In the genomic region with DNA sequence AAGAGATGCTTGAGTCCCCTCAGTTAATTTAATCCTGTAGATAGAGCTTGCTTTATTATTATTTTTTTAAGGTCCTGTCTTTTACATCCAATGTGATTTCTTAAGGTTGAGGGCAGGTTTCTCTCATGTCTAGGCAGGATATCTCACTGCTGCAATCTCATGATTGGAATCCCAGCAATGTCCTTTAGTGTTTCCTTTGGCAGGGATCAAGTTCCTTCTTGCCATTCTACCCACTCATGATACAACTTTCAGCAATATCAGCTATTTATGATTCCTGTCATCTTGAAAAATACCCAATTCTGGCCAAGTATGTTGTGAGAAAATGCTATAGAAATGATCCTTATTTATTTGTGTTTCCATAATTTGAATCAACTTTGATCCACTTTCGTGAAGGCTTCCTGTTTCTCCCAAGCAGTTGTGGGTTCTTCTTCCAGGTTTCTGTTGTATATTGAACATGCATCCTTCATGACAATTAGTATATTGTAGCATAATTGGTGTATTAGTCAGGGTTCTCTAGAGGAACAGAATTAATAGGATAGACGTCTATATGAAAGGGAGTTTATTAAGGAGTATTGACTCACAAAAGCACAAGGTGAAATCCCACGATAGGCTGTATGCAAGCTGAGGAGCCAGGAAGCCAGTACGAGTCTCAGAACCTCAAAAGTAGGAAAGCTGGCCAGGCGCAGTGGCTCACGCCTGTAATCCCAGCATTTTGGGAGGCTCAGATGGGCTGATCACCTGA, we compare ENCODE assay signal across 23 cellular contexts. TPM values are rescaled to one million over a fixed set of nuclear protein-coding genes. Genes with fewer than 3 reads are reported as not detected.
DNase-seq lines count a peak whose midpoint lies in the region; ATAC-seq, FAIRE-seq and TF ChIP-seq lines count a peak whose summit lies in the region.
"Had no signal": no experiment of that assay in that cellular context is flagged by ENCODE, and none has a peak within 500 bp of the region (broad histone marks: within the 10 kb centered on the region; RNA-seq: fewer than 3 reads in every experiment).

No MANE protein-coding gene starts in this region.

- TF ChIP-seq CTCF in bronchial epithelial cell (IDR thresholded peaks at IDR 0.05; ENCODE audit: insufficient read depth, low read length, severe bottlenecking) (no peak), foreskin keratinocyte (conservative IDR thresholded peaks at IDR 0.05) (no peak), esophagus muscularis mucosa (IDR thresholded peaks at IDR 0.05) (no peak)

- H3K4me2 ChIP-seq in neuronal stem cell (ENCODE audit: insufficient read depth, low read length, poor library complexity, severe bottlenecking) = no peak overlapping the region

- H2BK12ac ChIP-seq in neuronal stem cell (ENCODE audit: low read length) = no peak overlapping the region

- no peak for TF ChIP-seq EP300 in esophagus muscularis mucosa (IDR thresholded peaks at IDR 0.05)

- no peaks in the 10 kb centered on the region for H3K79me1 ChIP-seq in neuronal stem cell (ENCODE audit: low read depth, low read length)

- no peak overlapping the region for H3K9ac ChIP-seq in neuronal stem cell (ENCODE audit: low read depth, low read length, poor library complexity)

- H3K27ac ChIP-seq in ACC112 (ENCODE audit: low read depth, low read length) (peak overlapping the region; percentile 57), foreskin keratinocyte (peak overlapping the region; percentile 50), esophagus muscularis mucosa (replicated peaks in 1 of 4) (no peak overlapping the region), neuronal stem cell (replicated peaks; ENCODE audit: low read length) (no peak overlapping the region)
- H3K27ac ChIP-seq: upper lobe of right lung, WERI-Rb-1 had no signal

- H3K79me2 ChIP-seq in ACC112 (ENCODE audit: control insufficient read depth, insufficient read depth, low read length, unreplicated experiment) = no peaks in the 10 kb centered on the region

- peak; percentile 50 for DNase-seq in HTR-8/SVneo (ENCODE audit: insufficient read length, low spot score)
- peak; percentile 98 for DNase-seq in bronchial epithelial cell (ENCODE audit: low read depth)
- DNase-seq in foreskin keratinocyte = peak; percentile 95 to 98
- no peak for DNase-seq in esophagus muscularis mucosa (ENCODE audit: extremely low spot score)
- DNase-seq in neuronal stem cell (ENCODE audit: low spot score) = no peak
- DNase-seq: activated CD4-positive, alpha-beta memory T cell treated with anti-CD3 and anti-CD28 coated beads, Interleukin-2, amount 10 ng/mL, durations not matched to agents 7 days and 5 days; activated T-cell treated with anti-CD3 and anti-CD28 coated beads, Interleukin-2, amount 50 U/mL, for 4 hours; caudate nucleus; CD4-positive, alpha-beta memory T cell; endodermal cell; head of caudate nucleus; Karpas-422; natural killer cell; NCI-H1694; NCI-H446; upper lobe of right lung; WERI-Rb-1 had no signal

- no peak overlapping the region for H3K18ac ChIP-seq in neuronal stem cell (ENCODE audit: low read length)

- no peak overlapping the region for H4K8ac ChIP-seq in neuronal stem cell (ENCODE audit: low read depth, low read length)

- H3K4ac ChIP-seq in neuronal stem cell (ENCODE audit: low read length) = no peak overlapping the region

- H3K36me3 ChIP-seq in ACC112 (ENCODE audit: insufficient read depth, low read length) = no peaks in the 10 kb centered on the region
- H3K36me3 ChIP-seq in bronchial epithelial cell (ENCODE audit: control insufficient read depth, insufficient read depth, low read length) = no peaks in the 10 kb centered on the region
- H3K36me3 ChIP-seq in esophagus muscularis mucosa = no peaks in the 10 kb centered on the region
- H3K36me3 ChIP-seq in neuronal stem cell (replicated peaks in 1 of 2; ENCODE audit: control insufficient read depth in 2 of 2, insufficient read depth in 2 of 2, low read length in 2 of 2) = no peaks in the 10 kb centered on the region
- H3K36me3 ChIP-seq: HAP-1, upper lobe of right lung, WERI-Rb-1 had no signal

- FAIRE-seq in HTR-8/SVneo (lab: Jason Lieb, UNC) (no peak), bronchial epithelial cell (lab: Jason Lieb, UNC) (no peak)
- FAIRE-seq: islet of Langerhans had no signal

- ATAC-seq in foreskin keratinocyte = peak; percentile 87
- no peak for ATAC-seq in HG02571 (IDR thresholded peaks at IDR 0.05; ENCODE audit: unreplicated experiment)
- no peak for ATAC-seq in HG03342 (IDR thresholded peaks at IDR 0.05; ENCODE audit: unreplicated experiment)
- ATAC-seq: activated naive CD4-positive, alpha-beta T cell treated with anti-CD3 and anti-CD28 coated beads, Interleukin-2, amount 50 U/mL, for 72 hours; activated T-cell treated with anti-CD3 and anti-CD28 coated beads, Interleukin-2, amount 50 U/mL, for 4 hours; natural killer cell; upper lobe of right lung had no signal

- H2AK5ac ChIP-seq in neuronal stem cell (ENCODE audit: low read depth, low read length) = no peak overlapping the region

- H4K91ac ChIP-seq in neuronal stem cell (ENCODE audit: low read depth, low read length, poor library complexity) = no peak overlapping the region

- H3K23ac ChIP-seq in neuronal stem cell (ENCODE audit: low read depth, low read length, poor library complexity) = no peak overlapping the region

- H2BK15ac ChIP-seq in neuronal stem cell (ENCODE audit: low read length) = no peak overlapping the region

- H2AFZ ChIP-seq in ACC112 (ENCODE audit: low read length, unreplicated experiment) (no peak overlapping the region), neuronal stem cell (ENCODE audit: low read length) (no peak overlapping the region)

- no peaks in the 10 kb centered on the region for H3K27me3 ChIP-seq in ACC112 (ENCODE audit: insufficient read depth, low read length)
- no peaks in the 10 kb centered on the region for H3K27me3 ChIP-seq in bronchial epithelial cell (ENCODE audit: control insufficient read depth, insufficient read depth, low read length)
- H3K27me3 ChIP-seq in foreskin keratinocyte = no peaks in the 10 kb centered on the region
- H3K27me3 ChIP-seq in esophagus muscularis mucosa = no peaks in the 10 kb centered on the region
- no peaks in the 10 kb centered on the region for H3K27me3 ChIP-seq in neuronal stem cell (ENCODE audit: control insufficient read depth in 3 of 3, insufficient read depth in 3 of 3, low read depth in 1 of 3, low read length in 3 of 3)
- H3K27me3 ChIP-seq: upper lobe of right lung had no signal

- H3K4me1 ChIP-seq in ACC112 (ENCODE audit: control insufficient read depth, insufficient read depth, low read length, unreplicated experiment) = peaks cover 17% of the 10 kb centered on the region
- H3K4me1 ChIP-seq in foreskin keratinocyte = peaks cover 28% of the 10 kb centered on the region
- H3K4me1 ChIP-seq in esophagus muscularis mucosa = peaks cover 0 to 5% (median 3%) of the 10 kb centered on the region in 4 donors
- H3K4me1 ChIP-seq in neuronal stem cell (ENCODE audit: control insufficient read depth in 2 of 2, insufficient read depth in 1 of 2, low read depth in 1 of 2, low read length in 2 of 2) = no peaks in the 10 kb centered on the region
- H3K4me1 ChIP-seq: HAP-1, upper lobe of right lung had no signal

- H3K9me3 ChIP-seq in esophagus muscularis mucosa (no peaks in the 10 kb centered on the region), neuronal stem cell (replicated peaks in 1 of 2; ENCODE audit: control insufficient read depth in 2 of 2, insufficient read depth in 1 of 2, low read depth in 1 of 2, low read length in 2 of 2) (no peaks in the 10 kb centered on the region)
- H3K9me3 ChIP-seq: HAP-1, upper lobe of right lung had no signal

- 91% methylated on average over 6 of the region's 6 CpGs for WGBS in esophagus muscularis mucosa
- no CpG with 5 or more reads among the region's 6 CpGs for WGBS in neuronal stem cell (ENCODE audit: extremely low coverage in 2 of 2, insufficient read length in 2 of 2, insufficient replicate concordance in 1 of 2), 2 donors

- TF ChIP-seq POLR2A in esophagus muscularis mucosa (IDR thresholded peaks at IDR 0.05; ENCODE audit: low read depth) = no peak

- no peak overlapping the region for H2BK120ac ChIP-seq in neuronal stem cell (ENCODE audit: low read depth, low read length)

- peak overlapping the region; percentile 48; the same call in 1 of the 2 replicates for H3K4me3 ChIP-seq in ACC112 (ENCODE audit: low read depth, low read length)
- H3K4me3 ChIP-seq in bronchial epithelial cell (ENCODE audit: low read depth, low read length) = no peak overlapping the region
- H3K4me3 ChIP-seq in esophagus muscularis mucosa = no peak overlapping the region
- H3K4me3 ChIP-seq in neuronal stem cell (ENCODE audit: low read length in 2 of 2) = no peak overlapping the region
- H3K4me3 ChIP-seq: HAP-1, upper lobe of right lung had no signal

- no peak overlapping the region for H3K14ac ChIP-seq in neuronal stem cell (ENCODE audit: low read length)

- intact Hi-C loops in esophagus muscularis mucosa (cut with DNase I) = no loop called here

- H2BK5ac ChIP-seq in neuronal stem cell (ENCODE audit: low read length) = no peak overlapping the region

RNA-seq across cellular contexts. Expression of gene VPS13A, which starts 18.4 kb away (rescaled TPM):
- total RNA-seq in bronchial epithelial cell = 19.5 and 32.6 TPM in 2 replicates
- 25.3 and 31.6 TPM in 2 replicates for total RNA-seq in foreskin keratinocyte
- 6.3 and 6.5 TPM in 2 replicates for polyA plus RNA-seq in foreskin keratinocyte
- total RNA-seq in esophagus muscularis mucosa = 10 to 100 TPM; 33.4 to 47.8 (median 40.7) TPM
- 13.6 TPM for polyA plus RNA-seq in neuronal stem cell (2013, experiment 1 of 2)
- polyA plus RNA-seq in neuronal stem cell (2013, experiment 2 of 2) = 15.0 TPM

Comparison
In these comparisons a context has a peak if more than half of its experiments do, and no peak if none do; other contexts are left out.
1. H3K27ac ChIP-seq: peak in ACC112 (single experiment) and foreskin keratinocyte (single experiment); none in esophagus muscularis mucosa (0 of 4) and neuronal stem cell (single experiment).
2. DNase-seq: peak in HTR-8/SVneo (single experiment), bronchial epithelial cell (single experiment) and foreskin keratinocyte (2 of 2); none in esophagus muscularis mucosa (single experiment) and neuronal stem cell (single experiment).